Comparison of ENCODE assay signal across 8 cellular contexts in the genomic region with DNA sequence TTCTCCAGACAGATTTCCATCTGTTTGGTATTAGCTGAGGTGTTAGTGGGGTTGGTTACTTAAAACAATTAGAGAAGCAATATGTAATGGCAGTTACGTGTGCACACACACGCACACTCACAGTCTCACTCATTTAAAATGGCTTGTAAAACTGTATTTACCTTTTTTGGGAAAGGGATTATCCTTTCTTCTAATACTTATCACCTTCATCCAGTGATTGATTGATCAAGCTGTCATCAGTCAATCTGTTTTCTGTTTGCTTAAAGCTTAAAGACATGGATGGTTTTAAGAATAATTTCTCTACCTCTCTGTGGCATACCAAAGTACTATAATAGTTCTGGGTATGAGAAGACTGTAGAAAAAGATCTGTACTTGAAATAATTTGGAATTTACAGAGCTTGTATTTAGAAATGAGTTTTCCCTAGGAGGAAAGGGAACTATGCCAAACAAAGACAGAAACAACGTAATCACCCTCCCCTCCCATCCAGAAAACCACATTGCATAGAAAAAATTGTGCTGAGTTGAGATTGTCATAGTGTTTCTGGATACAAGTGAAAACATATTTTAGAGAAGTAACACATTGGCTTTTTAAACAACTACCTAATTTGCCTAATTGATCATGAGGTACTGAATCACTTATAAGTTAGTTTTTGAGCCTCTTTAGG. TPM values are rescaled to one million over a fixed set of nuclear protein-coding genes. Genes with fewer than 3 reads are reported as not detected.
DNase-seq lines count a peak whose midpoint lies in the region; ATAC-seq and TF ChIP-seq lines count a peak whose summit lies in the region.

No MANE protein-coding gene starts in this region.

- DNase-seq in CD1c-positive myeloid dendritic cell (ENCODE audit: extremely low spot score) (peak; percentile 90), astrocyte of the spinal cord (ENCODE audit: low read depth, low spot score) (peak; percentile 71), myocyte (ENCODE audit: low read depth) (peak; percentile 33), NCI-H2107 treated with DMSO at 0.1 percent for 48 hours (lab: John Stamatoyannopoulos, UW; ENCODE audit: unreplicated experiment) (no peak), MM.1S (no peak), activated T-cell treated with anti-CD3 and anti-CD28 coated beads for 4 hours (no peak), anterior cingulate cortex (lab: John Stamatoyannopoulos, UW) (no peak)

- H4K20me1 ChIP-seq in MM.1S (ENCODE audit: insufficient read depth, low read length): no peaks in the 10 kb centered on the region

- H3K9ac ChIP-seq in MM.1S (ENCODE audit: low read length): no peak overlapping the region

- H3K4me3 ChIP-seq in astrocyte of the spinal cord (ENCODE audit: low read depth, low read length) (no peak overlapping the region), MM.1S (ENCODE audit: low read length) (no peak overlapping the region)

- H3K79me2 ChIP-seq in MM.1S (ENCODE audit: low read length): peaks cover 11% of the 10 kb centered on the region

- no peak overlapping the region for H3K27ac ChIP-seq in MM.1S (ENCODE audit: low read length)

- H3K9me2 ChIP-seq in MM.1S (replicated peaks; ENCODE audit: insufficient read depth, low read length): no peaks in the 10 kb centered on the region

- no peak overlapping the region for H2AFZ ChIP-seq in MM.1S (ENCODE audit: low read length)

- H3K27me3 ChIP-seq in MM.1S (replicated peaks; ENCODE audit: insufficient read depth, low read length): no peaks in the 10 kb centered on the region

- peak; percentile 43 for ATAC-seq in HG03095 (IDR thresholded peaks at IDR 0.05; ENCODE audit: unreplicated experiment)

- H3K9me3 ChIP-seq in MM.1S (replicated peaks; ENCODE audit: insufficient read depth, low read length): no peaks in the 10 kb centered on the region

- H3F3A ChIP-seq in MM.1S (ENCODE audit: insufficient read depth, low read length): no peaks in the 10 kb centered on the region

- TF ChIP-seq CTCF in astrocyte of the spinal cord (IDR thresholded peaks at IDR 0.05; ENCODE audit: low read depth, low read length) (no peak), MM.1S (IDR thresholded peaks at IDR 0.05; ENCODE audit: low read length) (no peak)

- in situ Hi-C loops in astrocyte of the spinal cord (cut with HindIII; ENCODE audit: low sequenced_read_pairs): no loop called here

- no peaks in the 10 kb centered on the region for H3K4me1 ChIP-seq in MM.1S (ENCODE audit: low read length)

- no peaks in the 10 kb centered on the region for H3K36me3 ChIP-seq in MM.1S (replicated peaks; ENCODE audit: insufficient read depth, low read length)

- H3K4me2 ChIP-seq in MM.1S (ENCODE audit: low read depth, low read length): no peak overlapping the region

RNA-seq across cellular contexts. Expression of gene SIPA1L1, which starts 42.8 kb away (rescaled TPM):
- 15.0 and 16.2 TPM in 2 replicates for total RNA-seq in myocyte
- 53.0 TPM for polyA plus RNA-seq in myocyte (2012)

Comparison
In these comparisons a context has a peak if more than half of its experiments do, and no peak if none do; other contexts are left out.
1. DNase-seq: peak in CD1c-positive myeloid dendritic cell (single experiment), astrocyte of the spinal cord (single experiment) and myocyte (single experiment); none in NCI-H2107 treated with DMSO at 0.1 percent for 48 hours (single experiment), MM.1S (single experiment), activated T-cell treated with anti-CD3 and anti-CD28 coated beads for 4 hours (single experiment) and anterior cingulate cortex (0 of 58).